Comparison of ENCODE assay signal across 8 cellular contexts in the genomic region with DNA sequence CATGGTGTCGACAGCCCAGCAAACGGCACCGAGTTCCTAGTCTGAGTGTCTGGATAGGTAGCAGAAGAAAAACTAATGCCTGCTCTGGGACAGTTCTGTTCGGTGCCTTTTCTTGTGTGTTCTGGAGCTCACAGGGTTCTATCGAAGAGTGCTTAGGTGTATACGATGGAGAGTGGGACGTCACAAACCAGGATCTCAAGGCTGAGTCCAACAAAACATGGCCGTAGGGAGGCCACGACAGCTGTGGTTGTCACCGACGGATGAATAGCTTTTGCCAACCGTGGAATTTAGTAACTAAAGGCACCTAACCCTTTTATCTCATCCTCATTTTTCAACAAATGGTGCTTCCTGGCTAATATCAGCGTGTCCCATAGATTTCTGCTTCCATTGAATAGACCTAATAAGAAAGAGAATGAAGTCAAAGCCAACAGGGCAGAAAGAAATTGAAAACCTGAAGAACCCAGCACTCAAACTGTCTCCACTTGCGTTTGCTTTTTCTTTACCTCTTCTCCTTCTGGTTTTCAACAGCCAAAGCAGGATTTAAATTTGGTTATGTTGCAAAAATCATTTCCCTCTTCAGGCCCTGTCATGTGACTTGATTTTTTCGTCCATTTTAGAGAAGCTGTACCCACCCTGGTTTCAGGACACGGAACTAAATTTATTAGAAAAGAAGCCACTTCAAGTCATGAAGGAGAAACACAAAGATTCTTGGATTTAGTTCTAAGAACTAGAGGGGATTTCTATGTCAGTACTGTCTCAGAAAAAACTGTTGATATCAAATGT. TPM values are rescaled to one million over a fixed set of nuclear protein-coding genes. Genes with fewer than 3 reads are reported as not detected.
DNase-seq lines count a peak whose midpoint lies in the region; ATAC-seq and TF ChIP-seq lines count a peak whose summit lies in the region.

No MANE protein-coding gene starts in this region.

- whole genome bisulfite sequencing in esophagus squamous epithelium, 2 donors, result 12 to 24% methylated on average over 11 to 13 of the region's 16 CpGs

- H3K4me3 ChIP-seq in BJ (ENCODE audit: low read depth, low read length) (peak overlapping the region; percentile 96), Peyer's patch (peak overlapping the region; percentile 66 to 94 (median 88)), esophagus squamous epithelium (peak overlapping the region; percentile 82 to 95 (median 89))

- H3K27me3 ChIP-seq in BJ (ENCODE audit: control insufficient read depth, insufficient read depth, low read length) (no peaks in the 10 kb centered on the region), Peyer's patch (no peaks in the 10 kb centered on the region), esophagus squamous epithelium (no peaks in the 10 kb centered on the region)

- POLR2A ChIA-PET in BJ (lab: Charles Lee), result no interaction called here

- intact Hi-C loops in esophagus squamous epithelium (cut with DNase I), result no loop called here

- CTCF ChIA-PET in BJ (lab: Yijun Ruan, JAX), result interaction anchor here (1.8 to 2.3 kb wide), 2 partner anchors 20 to 43 kb away, joined by 4 to 12 read pairs; a partner anchor contains a TSS

- no peak for DNase-seq in BJ (ENCODE audit: low read depth)
- no peak for DNase-seq in Peyer's patch
- no peak for DNase-seq in esophagus squamous epithelium (lab: John Stamatoyannopoulos, UW)
- DNase-seq in pons (ENCODE audit: low spot score), result peak; percentile 56
- no peak for DNase-seq in ecto neural progenitor cell (ENCODE audit: low spot score)
- no peak for DNase-seq in islet precursor cell
- no peak for DNase-seq in activated CD4-positive, alpha-beta T cell treated with anti-CD3 and anti-CD28 coated beads, Interleukin-2, amount 50 U/mL, for 1 hour

- TF ChIP-seq CTCF in BJ (IDR thresholded peaks at IDR 0.05; ENCODE audit: insufficient read depth, low read depth, low read length), result no peak
- TF ChIP-seq CTCF in Peyer's patch (IDR thresholded peaks at IDR 0.05), result no peak
- no peak for TF ChIP-seq CTCF in esophagus squamous epithelium (IDR thresholded peaks at IDR 0.05)

- H3K4me1 ChIP-seq in Peyer's patch (peaks cover 0 to 20% (median 3%) of the 10 kb centered on the region in 4 donors), esophagus squamous epithelium (peaks cover 5 to 27% (median 13%) of the 10 kb centered on the region in 3 donors)

- peak; percentile 2 for ATAC-seq in GM19324 (IDR thresholded peaks at IDR 0.05; ENCODE audit: low FRiP score, unreplicated experiment)

- TF ChIP-seq POLR2A in Peyer's patch (IDR thresholded peaks at IDR 0.05) (no peak), esophagus squamous epithelium (IDR thresholded peaks at IDR 0.05) (no peak)

- H3K9me3 ChIP-seq in Peyer's patch (no peaks in the 10 kb centered on the region), esophagus squamous epithelium (no peaks in the 10 kb centered on the region)

- peak overlapping the region; percentile 72 to 92 (median 89) for H3K27ac ChIP-seq in Peyer's patch
- peak overlapping the region; percentile 91 to 96 (median 96) for H3K27ac ChIP-seq in esophagus squamous epithelium

- H3K36me3 ChIP-seq in BJ (ENCODE audit: control insufficient read depth, insufficient read depth, low read length), result no peaks in the 10 kb centered on the region
- peaks cover 0 to 7% (median 0%) of the 10 kb centered on the region in 3 donors for H3K36me3 ChIP-seq in Peyer's patch
- peaks cover 0 to 17% (median 0%) of the 10 kb centered on the region in 3 donors for H3K36me3 ChIP-seq in esophagus squamous epithelium

RNA-seq across cellular contexts. Expression of a gene that starts 0.8 kb away (rescaled TPM):
- 4.2 and 5.0 TPM in 2 replicates for polyA plus RNA-seq in BJ (2011; rRNA removed)
- 3.0 and 3.5 TPM in 2 replicates for polyA minus RNA-seq in BJ (2011; rRNA and poly(A)+ RNA removed)
- total RNA-seq in Peyer's patch (10 to 100 TPM; 13.5 to 45.4 (median 16.1) TPM), esophagus squamous epithelium (10 to 100 TPM in 1 of 4 donors, 1 to 10 TPM in 3; 6.5 to 13.8 (median 7.6) TPM)

RNA-seq across cellular contexts. Expression of a gene that starts 42.9 kb away (rescaled TPM):
- 6.2 and 13.3 TPM in 2 replicates for polyA plus RNA-seq in BJ (2011; rRNA removed)
- polyA minus RNA-seq in BJ (2011; rRNA and poly(A)+ RNA removed), result 5.7 and 6.9 TPM in 2 replicates
- total RNA-seq in Peyer's patch (100 to 1,000 TPM in 1 of 4 donors, 10 to 100 TPM in 3; 49.7 to 139 (median 76.5) TPM), esophagus squamous epithelium (10 to 100 TPM; 14.4 to 46.9 (median 23.3) TPM)
